Comparison of ENCODE assay signal across 2 cellular contexts in genomic region chr10:5234106-5234877, GRCh38.
TF ChIP-seq lines count a peak whose summit lies in the region.

No MANE protein-coding gene starts in this region.

TF ChIP-seq in IMR-90, 13 proteins besides CTCF, POLR2A, EP300 and RAD21 (continued from another document):
- TF ChIP-seq MAFK (IDR thresholded peaks at IDR 0.05; ENCODE audit: low read depth, low read length) (no peak), ELK1 (IDR thresholded peaks at IDR 0.05; ENCODE audit: borderline replicate concordance, low read depth, low read length) (no peak)

TF ChIP-seq in GM23338, 12 proteins besides CTCF, POLR2A, EP300 and RAD21 (continued from another document):
- TF ChIP-seq ZNF462 (CRISPR knock-in tag; IDR thresholded peaks at IDR 0.05), result no peak
- TF ChIP-seq REST (IDR thresholded peaks at IDR 0.05; ENCODE audit: unreplicated experiment), result no peak
- TF ChIP-seq POLR2AphosphoS5 (IDR thresholded peaks at IDR 0.05; ENCODE audit: low read depth), result no peak
- no peak for TF ChIP-seq NANOG (IDR thresholded peaks at IDR 0.05; ENCODE audit: borderline replicate concordance)
- TF ChIP-seq ETS1 (IDR thresholded peaks at IDR 0.05), result no peak
- no peak for TF ChIP-seq ZNF114 (CRISPR knock-in tag; IDR thresholded peaks at IDR 0.05)
- TF ChIP-seq ZNF331 (CRISPR knock-in tag; IDR thresholded peaks at IDR 0.05; ENCODE audit: low read depth), result no peak
